In genomic region chr19:19227217-19227616, GRCh38 we compare ENCODE assay signal across 33 cellular contexts. TPM values are rescaled to one million over a fixed set of nuclear protein-coding genes. Genes with fewer than 3 reads are reported as not detected.
"Had no signal": no experiment of that assay in that cellular context is flagged by ENCODE, and none has a peak within 500 bp of the region (broad histone marks: within the 10 kb centered on the region; RNA-seq: fewer than 3 reads in every experiment).

No MANE protein-coding gene starts in this region.

- ATAC-seq: activated CD4-positive, alpha-beta T cell treated with anti-CD3 and anti-CD28 coated beads for 36 hours; activated CD4-positive, CD25-positive, alpha-beta regulatory T cell treated with anti-CD3 and anti-CD28 coated beads, Interleukin-2, amount 50 U/mL, for 24 hours; activated CD8-positive, alpha-beta memory T cell treated with anti-CD3 and anti-CD28 coated beads, Interleukin-2, amount 10 ng/mL, durations not matched to agents 7 days and 5 days; activated CD8-positive, alpha-beta T cell treated with anti-CD3 and anti-CD28 coated beads, Interleukin-2, amount 10 ng/mL, durations not matched to agents 7 days and 5 days; activated naive CD8-positive, alpha-beta T cell treated with anti-CD3 and anti-CD28 coated beads, Interleukin-2, amount 50 U/mL, for 24 hours had no signal

- DNase-seq: activated CD4-positive, alpha-beta memory T cell treated with anti-CD3 and anti-CD28 coated beads, Interleukin-2, amount 10 ng/mL, durations not matched to agents 7 days and 5 days; activated CD4-positive, alpha-beta T cell treated with anti-CD3 and anti-CD28 coated beads for 1 hour; activated CD4-positive, alpha-beta T cell treated with anti-CD3 and anti-CD28 coated beads for 36 hours; activated CD4-positive, alpha-beta T cell treated with anti-CD3 and anti-CD28 coated beads for 48 hours; activated CD4-positive, alpha-beta T cell treated with anti-CD3 and anti-CD28 coated beads, Interleukin-2, amount 10 ng/mL, durations not matched to agents 7 days and 5 days; activated CD4-positive, alpha-beta T cell treated with anti-CD3 and anti-CD28 coated beads, Interleukin-2, amount 50 U/mL, for 48 hours; activated CD4-positive, CD25-positive, alpha-beta regulatory T cell; activated CD8-positive, alpha-beta memory T cell treated with anti-CD3 and anti-CD28 coated beads for 24 hours; activated CD8-positive, alpha-beta memory T cell treated with anti-CD3 and anti-CD28 coated beads, Interleukin-2, amount 10 ng/mL, durations not matched to agents 7 days and 5 days; activated CD8-positive, alpha-beta memory T cell treated with anti-CD3 and anti-CD28 coated beads, Interleukin-2, amount 50 U/mL, for 48 hours; activated CD8-positive, alpha-beta T cell treated with anti-CD3 and anti-CD28 coated beads, Interleukin-2, amount 10 ng/mL, durations not matched to agents 7 days and 5 days; activated effector memory CD4-positive, alpha-beta T cell treated with Interleukin-2 at 50 U/mL for 16 hours; activated gamma-delta T cell; activated naive CD4-positive, alpha-beta T cell treated with anti-CD3 and anti-CD28 coated beads, Interleukin-2, amount 10 ng/mL, durations not matched to agents 7 days and 5 days; activated naive CD4-positive, alpha-beta T cell treated with Interleukin-2 at 50 U/mL for 16 hours; activated naive CD8-positive, alpha-beta T cell treated with anti-CD3 and anti-CD28 coated beads, Interleukin-2, amount 10 ng/mL, durations not matched to agents 7 days and 5 days; activated naive CD8-positive, alpha-beta T cell treated with anti-CD3 and anti-CD28 coated beads, Interleukin-2, amount 50 U/mL, for 24 hours; activated T-cell treated with anti-CD3 and anti-CD28 coated beads, Interleukin-2, amount 50 U/mL, for 24 hours; activated T-cell treated with anti-CD3 and anti-CD28 coated beads, Interleukin-2, amount 50 U/mL, for 48 hours; amygdala; anterior cingulate cortex; caudate nucleus; cerebellar nuclear complex; T-helper 1 cell; T-helper 2 cell; T-helper 9 cell had no signal

- H3K36me3 ChIP-seq: ascending aorta, cardiac muscle cell had no signal

- H3K27ac ChIP-seq: ascending aorta, cardiac muscle cell, VCaP had no signal

- H3K9me3 ChIP-seq: ascending aorta had no signal

- H3K4me3 ChIP-seq: ascending aorta, cardiac muscle cell had no signal

RNA-seq across cellular contexts. Expression of gene NCAN, which starts 15.5 kb away (rescaled TPM):
- total RNA-seq: activated CD4-positive, alpha-beta memory T cell treated with anti-CD3 and anti-CD28 coated beads, Interleukin-2, amount 10 ng/mL, durations not matched to agents 7 days and 5 days; activated CD4-positive, alpha-beta T cell treated with anti-CD3 and anti-CD28 coated beads for 36 hours; activated CD4-positive, alpha-beta T cell treated with anti-CD3 and anti-CD28 coated beads, Interleukin-2, amount 10 ng/mL, durations not matched to agents 7 days and 5 days; activated CD8-positive, alpha-beta T cell treated with anti-CD3 and anti-CD28 coated beads, Interleukin-2, amount 10 ng/mL, durations not matched to agents 7 days and 5 days; activated naive CD8-positive, alpha-beta T cell treated with anti-CD3 and anti-CD28 coated beads, Interleukin-2, amount 10 ng/mL, durations not matched to agents 7 days and 5 days; activated T-helper 2 cell treated with anti-CD3 and anti-CD28 coated beads, Interferon-gamma antibody, Interleukin-2, Interleukin-4, amounts not matched to agents 10 μg/mL and 5 μg/mL and 100 μg/mL, durations not matched to agents 14 hours and 24 hours and 36 hours; ascending aorta; bronchial epithelial cell; chondrocyte had no signal
- polyA plus RNA-seq: cardiac muscle cell had no signal

RNA-seq across cellular contexts. Expression of gene TM6SF2, which starts 45.9 kb away (rescaled TPM):
- total RNA-seq: activated CD4-positive, alpha-beta memory T cell treated with anti-CD3 and anti-CD28 coated beads, Interleukin-2, amount 10 ng/mL, durations not matched to agents 7 days and 5 days; activated CD4-positive, alpha-beta T cell treated with anti-CD3 and anti-CD28 coated beads for 36 hours; activated CD4-positive, alpha-beta T cell treated with anti-CD3 and anti-CD28 coated beads, Interleukin-2, amount 10 ng/mL, durations not matched to agents 7 days and 5 days; activated CD8-positive, alpha-beta memory T cell treated with anti-CD3 and anti-CD28 coated beads, Interleukin-2, amount 10 ng/mL, durations not matched to agents 7 days and 5 days; activated CD8-positive, alpha-beta T cell treated with anti-CD3 and anti-CD28 coated beads, Interleukin-2, amount 10 ng/mL, durations not matched to agents 7 days and 5 days; activated naive CD8-positive, alpha-beta T cell treated with anti-CD3 and anti-CD28 coated beads, Interleukin-2, amount 10 ng/mL, durations not matched to agents 7 days and 5 days; activated T-helper 2 cell treated with anti-CD3 and anti-CD28 coated beads, Interferon-gamma antibody, Interleukin-2, Interleukin-4, amounts not matched to agents 10 μg/mL and 5 μg/mL and 100 μg/mL, durations not matched to agents 14 hours and 24 hours and 36 hours; bronchial epithelial cell had no signal
